9 cellular contexts compared by ENCODE assay signal in genomic region chr1:84724128-84724860, GRCh38. TPM values are rescaled to one million over a fixed set of nuclear protein-coding genes. Genes with fewer than 3 reads are reported as not detected.
A peak's percentile ranks its signal among the peaks of the same experiment; 100 is the strongest.
DNase-seq lines count a peak whose midpoint lies in the region; ATAC-seq and TF ChIP-seq lines count a peak whose summit lies in the region.
"Had no signal": no experiment of that assay in that cellular context is flagged by ENCODE, and none has a peak within 500 bp of the region (broad histone marks: within the 10 kb centered on the region; RNA-seq: fewer than 3 reads in every experiment).

No MANE protein-coding gene starts in this region.

- H3K4me1 ChIP-seq in foreskin keratinocyte = no peaks in the 10 kb centered on the region

- peak; percentile 58 for TF ChIP-seq CTCF in 22Rv1 (IDR thresholded peaks at IDR 0.05)
- peak; percentile 78 for TF ChIP-seq CTCF in activated CD8-positive, alpha-beta T cell treated with anti-CD3 and anti-CD28 coated beads for 36 hours (IDR thresholded peaks at IDR 0.05)
- TF ChIP-seq CTCF in foreskin keratinocyte (conservative IDR thresholded peaks at IDR 0.05) = peak; percentile 53

- POLR2A ChIA-PET in activated CD8-positive, alpha-beta T cell treated with anti-CD3 and anti-CD28 coated beads for 36 hours (lab: Charles Lee) = no interaction called here

- H3K27me3 ChIP-seq in foreskin keratinocyte = no peaks in the 10 kb centered on the region
- H3K27me3 ChIP-seq: cardiac muscle cell had no signal

- ATAC-seq in HG02610 (IDR thresholded peaks at IDR 0.05; ENCODE audit: unreplicated experiment) = peak; percentile 53
- ATAC-seq in activated CD8-positive, alpha-beta T cell treated with anti-CD3 and anti-CD28 coated beads for 36 hours = peak; percentile 75
- ATAC-seq in foreskin keratinocyte = peak; percentile 28
- no peak for ATAC-seq in HG03378 (IDR thresholded peaks at IDR 0.05; ENCODE audit: unreplicated experiment)

- H3K27ac ChIP-seq in 22Rv1 = no peak overlapping the region
- no peak overlapping the region for H3K27ac ChIP-seq in foreskin keratinocyte
- H3K27ac ChIP-seq: cardiac muscle cell had no signal

- H3K27me3 Mint-ChIP-seq in activated CD8-positive, alpha-beta T cell treated with anti-CD3 and anti-CD28 coated beads for 36 hours = no peaks in the 10 kb centered on the region

- peak; percentile 68 for DNase-seq in activated CD8-positive, alpha-beta T cell treated with anti-CD3 and anti-CD28 coated beads for 36 hours
- DNase-seq in foreskin keratinocyte (no peak), NCI-H1694 (lab: John Stamatoyannopoulos, UW) (no peak), posterior vena cava (ENCODE audit: low spot score) (no peak)
- peak; percentile 17 to 36 for DNase-seq in stimulated activated CD8-positive, alpha-beta memory T cell treated with anti-CD3 and anti-CD28 coated beads, Interleukin-4, amount 100 ng/mL, for 1 hour (ENCODE audit: low read depth in 2 of 2, low spot score in 1 of 2)

- H3K4me1 Mint-ChIP-seq in activated CD8-positive, alpha-beta T cell treated with anti-CD3 and anti-CD28 coated beads for 36 hours (ENCODE audit: low read depth) = peaks cover 9% of the 10 kb centered on the region

- no peaks in the 10 kb centered on the region for H3K36me3 Mint-ChIP-seq in activated CD8-positive, alpha-beta T cell treated with anti-CD3 and anti-CD28 coated beads for 36 hours (ENCODE audit: low read depth)

- no peaks in the 10 kb centered on the region for H3K9me3 Mint-ChIP-seq in activated CD8-positive, alpha-beta T cell treated with anti-CD3 and anti-CD28 coated beads for 36 hours

- CTCF ChIA-PET in activated CD8-positive, alpha-beta T cell treated with anti-CD3 and anti-CD28 coated beads for 36 hours (lab: Charles Lee) = interaction anchor here (0.6 to 3.4 kb wide), 45 partner anchors 9 to 334 kb away, joined by 3 to 18 read pairs (median 4); no protein-coding TSS in a partner anchor

- no peak overlapping the region for H3K27ac Mint-ChIP-seq in activated CD8-positive, alpha-beta T cell treated with anti-CD3 and anti-CD28 coated beads for 36 hours

- intact Hi-C loops in activated CD8-positive, alpha-beta T cell treated with anti-CD3 and anti-CD28 coated beads for 36 hours (cut with micrococcal nuclease) = no loop called here
- intact Hi-C loops in posterior vena cava (cut with DNase I) = no loop called here

- H3K4me3 Mint-ChIP-seq in activated CD8-positive, alpha-beta T cell treated with anti-CD3 and anti-CD28 coated beads for 36 hours = no peak overlapping the region

RNA-seq across cellular contexts. Expression of gene SSX2IP, which starts 34.0 kb away (rescaled TPM):
- 10 to 100 TPM in 1 of 2 experiments, 1 to 10 TPM in 1; 10.0 to 12.7 TPM for total RNA-seq in activated CD8-positive, alpha-beta T cell treated with anti-CD3 and anti-CD28 coated beads for 36 hours
- total RNA-seq in foreskin keratinocyte (19.5 TPM in 2 replicates), posterior vena cava (1 to 10 TPM; 4.7 to 8.6 TPM)
- polyA plus RNA-seq in foreskin keratinocyte = 4.2 and 5.3 TPM in 2 replicates

Comparison
In these comparisons a context has a peak if more than half of its experiments do, and no peak if none do; other contexts are left out.
1. DNase-seq: peak in activated CD8-positive, alpha-beta T cell treated with anti-CD3 and anti-CD28 coated beads for 36 hours (single experiment) and stimulated activated CD8-positive, alpha-beta memory T cell treated with anti-CD3 and anti-CD28 coated beads, Interleukin-4, amount 100 ng/mL, for 1 hour (2 of 2); none in foreskin keratinocyte (0 of 2), NCI-H1694 (single experiment) and posterior vena cava (single experiment).
2. Peak in every context shown above with its lines, with median percentiles within 50 percentile points of each other: CTCF ChIP-seq.